Comparison of ENCODE assay signal across 19 cellular contexts in genomic region chr3:169456900-169457299, GRCh38.
A peak's percentile ranks its signal among the peaks of the same experiment; 100 is the strongest.
DNase-seq lines count a peak whose midpoint lies in the region; ATAC-seq and TF ChIP-seq lines count a peak whose summit lies in the region.
"Had no signal": no experiment of that assay in that cellular context is flagged by ENCODE, and none has a peak within 500 bp of the region (broad histone marks: within the 10 kb centered on the region; RNA-seq: fewer than 3 reads in every experiment).

No MANE protein-coding gene starts in this region.

- no peak overlapping the region for H3K14ac ChIP-seq in neuronal stem cell (ENCODE audit: low read length)

- H3K27ac ChIP-seq in esophagus squamous epithelium = peak overlapping the region in 3 of 4 donors; percentile 37 to 81 (median 43)
- H3K27ac ChIP-seq in neuronal stem cell (replicated peaks; ENCODE audit: low read length) = no peak overlapping the region
- H3K27ac ChIP-seq: 22Rv1, Peyer's patch, SK-N-MC had no signal

- H2BK15ac ChIP-seq in neuronal stem cell (ENCODE audit: low read length) = no peak overlapping the region

- no peak overlapping the region for H2AK5ac ChIP-seq in neuronal stem cell (ENCODE audit: low read depth, low read length)

- H4K91ac ChIP-seq in neuronal stem cell (ENCODE audit: low read depth, low read length, poor library complexity) = no peak overlapping the region

- no peak overlapping the region for H2BK120ac ChIP-seq in neuronal stem cell (ENCODE audit: low read depth, low read length)

- ATAC-seq in GM19395 (IDR thresholded peaks at IDR 0.05; ENCODE audit: unreplicated experiment) (no peak), GM21447 (IDR thresholded peaks at IDR 0.05; ENCODE audit: unreplicated experiment) (no peak)

- intact Hi-C loops in esophagus squamous epithelium (cut with DNase I) = no loop called here

- H3K4me2 ChIP-seq in neuronal stem cell (ENCODE audit: insufficient read depth, low read length, poor library complexity, severe bottlenecking) = no peak overlapping the region

- H3K18ac ChIP-seq in neuronal stem cell (ENCODE audit: low read length) = peak overlapping the region; percentile 38

- H3K9ac ChIP-seq in neuronal stem cell (ENCODE audit: low read depth, low read length, poor library complexity) = no peak overlapping the region

- no peak overlapping the region for H2BK5ac ChIP-seq in neuronal stem cell (ENCODE audit: low read length)

- H3K4me3 ChIP-seq in esophagus squamous epithelium (no peak overlapping the region), neuronal stem cell (ENCODE audit: low read length in 2 of 2) (no peak overlapping the region)
- H3K4me3 ChIP-seq: Peyer's patch, SK-N-MC had no signal

- H3K79me1 ChIP-seq in neuronal stem cell (ENCODE audit: low read depth, low read length) = no peaks in the 10 kb centered on the region

- WGBS in esophagus squamous epithelium, 2 donors = 76 to 80% methylated on average over 3 to 4 of the region's 4 CpGs
- no CpG with 5 or more reads among the region's 4 CpGs for WGBS in neuronal stem cell (ENCODE audit: extremely low coverage in 2 of 2, insufficient read length in 2 of 2, insufficient replicate concordance in 1 of 2), 2 donors

- DNase-seq in DMS 273 (lab: John Stamatoyannopoulos, UW; ENCODE audit: unreplicated experiment) (peak; percentile 19), DMS 273 treated with DMSO at 0.1 percent for 48 hours (lab: John Stamatoyannopoulos, UW) (no peak), NCI-H69 (lab: John Stamatoyannopoulos, UW) (peak; percentile 89), esophagus squamous epithelium (lab: John Stamatoyannopoulos, UW) (no peak), neuronal stem cell (ENCODE audit: low spot score) (no peak), NCI-H526 treated with DMSO at 0.1 percent for 48 hours (lab: John Stamatoyannopoulos, UW) (no peak)
- DNase-seq: CD4-positive, CD25-positive, alpha-beta regulatory T cell; H7; KG1; MV-4-11; NCI-H187 treated with DMSO at 0.1 percent for 48 hours; NCI-H226; NCI-H526; NK-92 treated with Interleukin-12 subunit alpha and Interleukin-12 subunit beta, amount 100 ng/mL, for 24 hours; Peyer's patch had no signal

- no peak overlapping the region for H4K8ac ChIP-seq in neuronal stem cell (ENCODE audit: low read depth, low read length)

- no peak overlapping the region for H2AFZ ChIP-seq in neuronal stem cell (ENCODE audit: low read length)

- H3K9me3 ChIP-seq in esophagus squamous epithelium = no peaks in the 10 kb centered on the region
- H3K9me3 ChIP-seq in neuronal stem cell (replicated peaks in 1 of 2; ENCODE audit: control insufficient read depth in 2 of 2, insufficient read depth in 1 of 2, low read depth in 1 of 2, low read length in 2 of 2) = no peaks in the 10 kb centered on the region
- H3K9me3 ChIP-seq: Peyer's patch had no signal

- H3K36me3 ChIP-seq in esophagus squamous epithelium (no peaks in the 10 kb centered on the region), neuronal stem cell (replicated peaks in 1 of 2; ENCODE audit: control insufficient read depth in 2 of 2, insufficient read depth in 2 of 2, low read length in 2 of 2) (no peaks in the 10 kb centered on the region)
- H3K36me3 ChIP-seq: Peyer's patch had no signal

- no peak for TF ChIP-seq POLR2A in esophagus squamous epithelium (IDR thresholded peaks at IDR 0.05)

- no peaks in the 10 kb centered on the region for H3K27me3 ChIP-seq in esophagus squamous epithelium
- H3K27me3 ChIP-seq in neuronal stem cell (ENCODE audit: control insufficient read depth in 3 of 3, insufficient read depth in 3 of 3, low read depth in 1 of 3, low read length in 3 of 3) = peaks cover 0 to 3% (median 0%) of the 10 kb centered on the region in 3 experiments
- H3K27me3 ChIP-seq: Peyer's patch had no signal

- no peak for TF ChIP-seq CTCF in esophagus squamous epithelium (IDR thresholded peaks at IDR 0.05)

- H3K23ac ChIP-seq in neuronal stem cell (ENCODE audit: low read depth, low read length, poor library complexity) = no peak overlapping the region

- H3K4ac ChIP-seq in neuronal stem cell (ENCODE audit: low read length) = no peak overlapping the region

- H3K4me1 ChIP-seq in esophagus squamous epithelium = peaks cover 0 to 80% (median 24%) of the 10 kb centered on the region in 3 donors
- H3K4me1 ChIP-seq in neuronal stem cell (ENCODE audit: control insufficient read depth in 2 of 2, insufficient read depth in 1 of 2, low read depth in 1 of 2, low read length in 2 of 2) = peaks cover 0 to 4% of the 10 kb centered on the region in 2 donors
- H3K4me1 ChIP-seq: Peyer's patch had no signal

- H2BK12ac ChIP-seq in neuronal stem cell (ENCODE audit: low read length) = no peak overlapping the region

Comparison
In these comparisons a context has a peak if more than half of its experiments do, and no peak if none do; other contexts are left out.
1. DNase-seq: peak in DMS 273 (single experiment) and NCI-H69 (single experiment); none in DMS 273 treated with DMSO at 0.1 percent for 48 hours (single experiment), esophagus squamous epithelium (single experiment), neuronal stem cell (single experiment) and NCI-H526 treated with DMSO at 0.1 percent for 48 hours (single experiment).